ENCODE assay signal across 21 cellular contexts in the genomic region with DNA sequence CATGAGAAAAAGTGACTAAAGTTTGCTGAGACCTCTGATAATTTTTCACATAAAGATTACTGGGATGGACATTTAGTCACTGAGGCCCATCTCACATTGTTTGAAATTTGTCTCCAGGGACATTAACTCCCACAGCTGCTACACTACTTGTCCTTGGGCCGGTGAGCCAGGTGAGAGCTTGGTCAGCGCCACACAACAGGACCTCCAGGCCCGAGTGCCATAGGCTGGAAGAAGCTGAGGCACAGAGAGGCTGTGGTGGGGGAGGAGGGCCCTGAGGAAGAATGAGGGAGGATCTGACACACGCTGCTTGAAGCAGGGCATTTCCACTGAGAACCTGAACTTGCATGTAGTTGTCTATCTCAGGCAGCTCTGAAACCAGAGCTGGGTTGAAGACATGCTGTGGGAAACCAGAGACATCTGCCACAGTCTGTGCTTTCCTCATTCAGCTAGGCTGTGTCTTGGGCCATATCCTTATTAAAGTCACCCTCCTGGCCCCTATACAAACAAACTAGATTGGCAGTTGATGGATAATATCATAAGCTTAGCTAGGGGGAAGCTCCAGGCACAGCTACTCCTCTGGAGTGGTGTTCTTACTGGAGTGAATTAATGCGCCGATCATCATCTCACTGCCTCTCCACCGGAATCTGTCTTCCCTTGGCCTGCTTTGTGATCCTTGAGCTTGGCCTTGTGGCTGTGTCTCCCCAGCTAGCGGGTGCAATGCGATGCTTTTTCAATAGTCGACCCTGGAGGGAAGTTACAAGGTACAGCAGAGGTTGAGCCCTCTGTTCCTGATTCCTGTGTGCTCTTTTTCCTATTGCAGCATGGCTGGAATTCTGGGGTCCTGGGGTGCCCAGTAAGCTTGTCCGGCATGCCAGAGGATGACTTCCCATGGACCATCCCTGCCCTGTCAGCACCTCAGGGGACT.
"Had no signal": no experiment of that assay in that cellular context is flagged by ENCODE, and none has a peak within 500 bp of the region (broad histone marks: within the 10 kb centered on the region; RNA-seq: fewer than 3 reads in every experiment).

No MANE protein-coding gene starts in this region.

- H3K27ac Mint-ChIP-seq: activated naive CD4-positive, alpha-beta T cell treated with anti-CD3 and anti-CD28 coated beads, Interleukin-2, amount 10 ng/mL, durations not matched to agents 7 days and 5 days; activated naive CD8-positive, alpha-beta T cell treated with anti-CD3 and anti-CD28 coated beads, Interleukin-2, amount 50 U/mL, for 24 hours; activated T-cell treated with anti-CD3 and anti-CD28 coated beads, Interleukin-2, amount 50 U/mL, for 24 hours; naive B cell; T-helper 17 cell had no signal

- H3K9ac ChIP-seq: neural progenitor cell had no signal

- H3K4me3 Mint-ChIP-seq: activated naive CD4-positive, alpha-beta T cell treated with anti-CD3 and anti-CD28 coated beads, Interleukin-2, amount 10 ng/mL, durations not matched to agents 7 days and 5 days; activated naive CD8-positive, alpha-beta T cell treated with anti-CD3 and anti-CD28 coated beads, Interleukin-2, amount 50 U/mL, for 24 hours; activated T-cell treated with anti-CD3 and anti-CD28 coated beads, Interleukin-2, amount 50 U/mL, for 24 hours; brain; neural progenitor cell; stimulated activated naive CD8-positive, alpha-beta T cell treated with anti-CD3 and anti-CD28 coated beads, Interleukin-15, amount 100 ng/mL, for 72 hours; T-helper 17 cell had no signal

- H3K4me1 ChIP-seq: neural progenitor cell, prostate gland, transverse colon had no signal

- H2AFZ ChIP-seq: neural progenitor cell had no signal

- H3K4me3 ChIP-seq: neural progenitor cell, prostate gland, skin epidermis, suprapubic skin, transverse colon had no signal

- H3K27me3 Mint-ChIP-seq: activated naive CD8-positive, alpha-beta T cell treated with anti-CD3 and anti-CD28 coated beads, Interleukin-2, amount 50 U/mL, for 24 hours had no signal

- H3K9me3 Mint-ChIP-seq: activated naive CD4-positive, alpha-beta T cell treated with anti-CD3 and anti-CD28 coated beads, Interleukin-2, amount 10 ng/mL, durations not matched to agents 7 days and 5 days; activated naive CD8-positive, alpha-beta T cell treated with anti-CD3 and anti-CD28 coated beads, Interleukin-2, amount 50 U/mL, for 24 hours; activated T-cell treated with anti-CD3 and anti-CD28 coated beads, Interleukin-2, amount 50 U/mL, for 24 hours; brain; naive B cell; neural progenitor cell; stimulated activated naive CD8-positive, alpha-beta T cell treated with anti-CD3 and anti-CD28 coated beads, Interleukin-15, amount 100 ng/mL, for 72 hours had no signal

- H3K9me3 ChIP-seq: prostate gland, suprapubic skin, transverse colon had no signal

- H3K4me1 Mint-ChIP-seq: activated naive CD4-positive, alpha-beta T cell treated with anti-CD3 and anti-CD28 coated beads, Interleukin-2, amount 10 ng/mL, durations not matched to agents 7 days and 5 days; activated naive CD8-positive, alpha-beta T cell treated with anti-CD3 and anti-CD28 coated beads, Interleukin-2, amount 50 U/mL, for 24 hours; stimulated activated naive CD8-positive, alpha-beta T cell treated with anti-CD3 and anti-CD28 coated beads, Interleukin-15, amount 100 ng/mL, for 72 hours; T-helper 17 cell had no signal

- H3K4me2 ChIP-seq: neural progenitor cell had no signal

- DNase-seq: activated CD4-positive, alpha-beta T cell treated with anti-CD3 and anti-CD28 coated beads, Interleukin-2, amount 50 U/mL, for 48 hours; activated naive CD4-positive, alpha-beta T cell treated with anti-CD3 and anti-CD28 coated beads, Interleukin-2, amount 10 ng/mL, durations not matched to agents 7 days and 5 days; activated naive CD8-positive, alpha-beta T cell treated with anti-CD3 and anti-CD28 coated beads, Interleukin-2, amount 50 U/mL, for 24 hours; activated T-cell treated with anti-CD3 and anti-CD28 coated beads, Interleukin-2, amount 50 U/mL, for 24 hours; anterior cingulate cortex; central memory CD4-positive, alpha-beta T cell; kidney; left ventricle myocardium superior; naive B cell; right cardiac atrium; stimulated activated CD4-positive, alpha-beta T cell treated with anti-CD3 and anti-CD28 coated beads, Interleukin-15, amount 100 ng/mL, for 24 hours; stimulated activated CD4-positive, alpha-beta T cell treated with anti-CD3 and anti-CD28 coated beads, Interleukin-2, amount 100 ng/mL, for 48 hours; stimulated activated naive CD8-positive, alpha-beta T cell treated with anti-CD3 and anti-CD28 coated beads, Interleukin-15, amount 100 ng/mL, for 72 hours; T-helper 17 cell; transverse colon; WERI-Rb-1 had no signal

- H3K27me3 ChIP-seq: neural progenitor cell had no signal

- H3K27ac ChIP-seq: neural progenitor cell, prostate gland, skin epidermis, suprapubic skin, transverse colon, WERI-Rb-1 had no signal

- H3K36me3 ChIP-seq: neural progenitor cell, prostate gland, suprapubic skin, transverse colon, WERI-Rb-1 had no signal

- H3K36me3 Mint-ChIP-seq: activated naive CD4-positive, alpha-beta T cell treated with anti-CD3 and anti-CD28 coated beads, Interleukin-2, amount 10 ng/mL, durations not matched to agents 7 days and 5 days; brain; naive B cell; neural progenitor cell had no signal

- ATAC-seq: activated naive CD8-positive, alpha-beta T cell treated with anti-CD3 and anti-CD28 coated beads, Interleukin-2, amount 50 U/mL, for 24 hours; left ventricle myocardium superior; right cardiac atrium; stimulated activated naive CD8-positive, alpha-beta T cell treated with anti-CD3 and anti-CD28 coated beads, Interleukin-15, amount 100 ng/mL, for 72 hours; T-helper 17 cell had no signal
